1 cellular context compared by ENCODE assay signal in the genomic region with DNA sequence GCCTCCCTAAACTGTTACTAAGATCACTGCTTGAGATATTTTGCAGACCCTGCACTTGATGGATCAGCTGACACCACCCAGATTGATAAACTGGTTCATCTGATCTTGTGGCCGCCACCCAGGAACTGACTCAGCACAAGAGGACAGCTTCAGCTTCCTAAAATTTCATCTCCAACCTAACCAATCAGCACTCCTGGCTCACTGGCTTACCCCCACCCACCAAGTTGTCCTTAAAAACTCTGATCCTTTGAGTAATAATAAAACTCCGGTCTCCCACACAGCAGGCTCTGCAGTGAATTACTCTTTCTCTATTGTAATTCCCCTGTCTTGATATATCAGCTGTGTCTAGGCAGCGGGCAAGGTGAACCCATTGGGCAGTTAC.
TF ChIP-seq lines count a peak whose summit lies in the region.

No MANE protein-coding gene starts in this region.

TF ChIP-seq in H1, 55 proteins besides CTCF, POLR2A, EP300 and RAD21 (continued from another document):
- TF ChIP-seq, protein P1, sequence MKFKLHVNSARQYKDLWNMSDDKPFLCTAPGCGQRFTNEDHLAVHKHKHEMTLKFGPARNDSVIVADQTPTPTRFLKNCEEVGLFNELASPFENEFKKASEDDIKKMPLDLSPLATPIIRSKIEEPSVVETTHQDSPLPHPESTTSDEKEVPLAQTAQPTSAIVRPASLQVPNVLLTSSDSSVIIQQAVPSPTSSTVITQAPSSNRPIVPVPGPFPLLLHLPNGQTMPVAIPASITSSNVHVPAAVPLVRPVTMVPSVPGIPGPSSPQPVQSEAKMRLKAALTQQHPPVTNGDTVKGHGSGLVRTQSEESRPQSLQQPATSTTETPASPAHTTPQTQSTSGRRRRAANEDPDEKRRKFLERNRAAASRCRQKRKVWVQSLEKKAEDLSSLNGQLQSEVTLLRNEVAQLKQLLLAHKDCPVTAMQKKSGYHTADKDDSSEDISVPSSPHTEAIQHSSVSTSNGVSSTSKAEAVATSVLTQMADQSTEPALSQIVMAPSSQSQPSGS (IDR thresholded peaks at IDR 0.05; ENCODE audit: low read length): no peak
- TF ChIP-seq CTBP2 (IDR thresholded peaks at IDR 0.05; ENCODE audit: borderline replicate concordance, insufficient read depth, insufficient read length, low read length): no peak
- TF ChIP-seq TAF7 (optimal IDR thresholded peaks at IDR 0.05; ENCODE audit: borderline replicate concordance, low read depth, low read length): no peak
